Comparison of ENCODE assay signal across 8 cellular contexts in genomic region chr5:172833372-172833690, GRCh38. TPM values are rescaled to one million over a fixed set of nuclear protein-coding genes. Genes with fewer than 3 reads are reported as not detected.
A peak's percentile ranks its signal among the peaks of the same experiment; 100 is the strongest.
DNase-seq lines count a peak whose midpoint lies in the region; ATAC-seq, FAIRE-seq and TF ChIP-seq lines count a peak whose summit lies in the region.

No MANE protein-coding gene starts in this region.

- no peaks in the 10 kb centered on the region for H3K27me3 ChIP-seq in stomach smooth muscle (ENCODE audit: control insufficient read depth in 1 of 2, insufficient read depth in 2 of 2, low read length in 2 of 2)

- ATAC-seq in activated naive CD8-positive, alpha-beta T cell treated with anti-CD3 and anti-CD28 coated beads, Interleukin-2, amount 10 ng/mL, durations not matched to agents 7 days and 5 days (ENCODE audit: low read depth), result no peak
- no peak for ATAC-seq in HG02623 (IDR thresholded peaks at IDR 0.05; ENCODE audit: unreplicated experiment)
- no peak for ATAC-seq in GM21723 (IDR thresholded peaks at IDR 0.05; ENCODE audit: unreplicated experiment)

- FAIRE-seq in kidney (lab: Jason Lieb, UNC) (no peak), H54 (lab: Jason Lieb, UNC) (no peak)

- H3K27ac Mint-ChIP-seq in IgD-negative memory B cell, result peak overlapping the region; percentile 92 to 97 (median 95)
- peak overlapping the region; percentile 82 for H3K27ac Mint-ChIP-seq in activated naive CD8-positive, alpha-beta T cell treated with anti-CD3 and anti-CD28 coated beads, Interleukin-2, amount 10 ng/mL, durations not matched to agents 7 days and 5 days

- no peak for DNase-seq in activated naive CD8-positive, alpha-beta T cell treated with anti-CD3 and anti-CD28 coated beads, Interleukin-2, amount 10 ng/mL, durations not matched to agents 7 days and 5 days
- DNase-seq in kidney (no peak), H54 (ENCODE audit: insufficient read length, low spot score) (no peak), ACHN (no peak)

- H3K4me1 Mint-ChIP-seq in IgD-negative memory B cell, result peaks cover 19 to 34% (median 29%) of the 10 kb centered on the region in 3 donors
- H3K4me1 Mint-ChIP-seq in activated naive CD8-positive, alpha-beta T cell treated with anti-CD3 and anti-CD28 coated beads, Interleukin-2, amount 10 ng/mL, durations not matched to agents 7 days and 5 days, result peaks cover 36% of the 10 kb centered on the region

- in situ Hi-C loops in ACHN (cut with HindIII; ENCODE audit: low pct_ligation_motif_present, low pct_unique_long_range_greater_than_20kb, low sequenced_read_pairs), result no loop called here

- no peaks in the 10 kb centered on the region for H3K27me3 Mint-ChIP-seq in IgD-negative memory B cell
- H3K27me3 Mint-ChIP-seq in activated naive CD8-positive, alpha-beta T cell treated with anti-CD3 and anti-CD28 coated beads, Interleukin-2, amount 10 ng/mL, durations not matched to agents 7 days and 5 days, result no peaks in the 10 kb centered on the region

- H3K27ac ChIP-seq in kidney (ENCODE audit: low read depth in 2 of 2, low read length in 2 of 2) (no peak overlapping the region), stomach smooth muscle (ENCODE audit: low read length) (peak overlapping the region; percentile 74)

- H3K36me3 ChIP-seq in kidney (ENCODE audit: control insufficient read depth in 1 of 2, insufficient read depth in 2 of 2, low read length in 2 of 2), result no peaks in the 10 kb centered on the region
- peaks cover 0 to 7% of the 10 kb centered on the region in 2 donors for H3K36me3 ChIP-seq in stomach smooth muscle (ENCODE audit: control insufficient read depth in 2 of 2, insufficient read depth in 2 of 2, low read length in 2 of 2)

- H3K4me3 ChIP-seq in kidney (ENCODE audit: low read length in 2 of 2) (peak overlapping the region; percentile 30 to 75), stomach smooth muscle (ENCODE audit: low read length in 2 of 2) (peak overlapping the region in 1 of 2 donors; percentile 86)

- POLR2A ChIA-PET in activated naive CD8-positive, alpha-beta T cell treated with anti-CD3 and anti-CD28 coated beads, Interleukin-2, amount 10 ng/mL, durations not matched to agents 7 days and 5 days (lab: Charles Lee), result no interaction called here

- peaks cover 30 to 32% of the 10 kb centered on the region in 2 donors for H3K4me1 ChIP-seq in kidney (ENCODE audit: control insufficient read depth in 1 of 2, insufficient read depth in 1 of 2, low read depth in 1 of 2, low read length in 2 of 2)
- peaks cover 32% of the 10 kb centered on the region for H3K4me1 ChIP-seq in stomach smooth muscle (ENCODE audit: control insufficient read depth, insufficient read depth, low read length)

- peak overlapping the region; percentile 77 to 97 (median 92) for H3K4me3 Mint-ChIP-seq in IgD-negative memory B cell
- peak overlapping the region; percentile 81 for H3K4me3 Mint-ChIP-seq in activated naive CD8-positive, alpha-beta T cell treated with anti-CD3 and anti-CD28 coated beads, Interleukin-2, amount 10 ng/mL, durations not matched to agents 7 days and 5 days

- H3K9me3 ChIP-seq in kidney (ENCODE audit: control insufficient read depth in 1 of 2, low read length in 2 of 2), result no peaks in the 10 kb centered on the region
- H3K9me3 ChIP-seq in stomach smooth muscle (ENCODE audit: control insufficient read depth in 2 of 2, low read length in 2 of 2), result no peaks in the 10 kb centered on the region

- intact Hi-C loops in kidney (cut with DNase I), result no loop called here

- peak overlapping the region in 1 of 2 donors; percentile 73 for H3K9ac ChIP-seq in kidney (ENCODE audit: low read length in 2 of 2)
- H3K9ac ChIP-seq in stomach smooth muscle (ENCODE audit: low read length in 2 of 2), result peak overlapping the region in 1 of 2 donors; percentile 29

- no peak for TF ChIP-seq CTCF in kidney (IDR thresholded peaks at IDR 0.05; ENCODE audit: borderline replicate concordance, extremely low read depth, insufficient read depth)

- no peaks in the 10 kb centered on the region for H3K36me3 Mint-ChIP-seq in IgD-negative memory B cell
- H3K36me3 Mint-ChIP-seq in activated naive CD8-positive, alpha-beta T cell treated with anti-CD3 and anti-CD28 coated beads, Interleukin-2, amount 10 ng/mL, durations not matched to agents 7 days and 5 days, result peaks cover 2% of the 10 kb centered on the region

- H3K9me3 Mint-ChIP-seq in IgD-negative memory B cell, result no peaks in the 10 kb centered on the region
- no peaks in the 10 kb centered on the region for H3K9me3 Mint-ChIP-seq in activated naive CD8-positive, alpha-beta T cell treated with anti-CD3 and anti-CD28 coated beads, Interleukin-2, amount 10 ng/mL, durations not matched to agents 7 days and 5 days

- TF ChIP-seq POLR2A in H54 (IDR thresholded peaks at IDR 0.05; ENCODE audit: low read depth, low read length), result no peak

RNA-seq across cellular contexts. Expression of gene ERGIC1, which starts 0.7 kb away (rescaled TPM):
- polyA plus RNA-seq in IgD-negative memory B cell (55.8 TPM), kidney (ENCODE audit: insufficient read depth, low read depth, low replicate concordance) (88.0 TPM)
- 10 to 100 TPM; 59.5 to 63.2 TPM for total RNA-seq in activated naive CD8-positive, alpha-beta T cell treated with anti-CD3 and anti-CD28 coated beads, Interleukin-2, amount 10 ng/mL, durations not matched to agents 7 days and 5 days
- 183 TPM for total RNA-seq in kidney
